Comparison of ENCODE assay signal across 21 cellular contexts in genomic region chr5:132692632-132692967, GRCh38. TPM values are rescaled to one million over a fixed set of nuclear protein-coding genes. Genes with fewer than 3 reads are reported as not detected.
"Had no signal": no experiment of that assay in that cellular context is flagged by ENCODE, and none has a peak within 500 bp of the region (broad histone marks: within the 10 kb centered on the region; RNA-seq: fewer than 3 reads in every experiment).

No MANE protein-coding gene starts in this region.

- H3K4me2 ChIP-seq: neural progenitor cell had no signal

- H3K36me3 ChIP-seq: colonic mucosa, prostate gland had no signal

- H3K9me3 ChIP-seq: colonic mucosa, heart right ventricle, left ventricle myocardium inferior, prostate gland had no signal

- H3K4me3 ChIP-seq: colonic mucosa, heart right ventricle, left ventricle myocardium inferior, neural progenitor cell, prostate gland had no signal

- DNase-seq: activated CD4-positive, alpha-beta memory T cell treated with anti-CD3 and anti-CD28 coated beads, Interleukin-2, amount 10 ng/mL, durations not matched to agents 7 days and 5 days; activated CD4-positive, alpha-beta T cell treated with anti-CD3 and anti-CD28 coated beads for 48 hours; activated CD4-positive, CD25-positive, alpha-beta regulatory T cell; activated CD8-positive, alpha-beta memory T cell treated with anti-CD3 and anti-CD28 coated beads, Interleukin-2, amount 50 U/mL, for 48 hours; anterior cingulate cortex; central memory CD4-positive, alpha-beta T cell; colonic mucosa; heart right ventricle; kidney glomerular epithelial cell; left ventricle myocardium inferior; mammary epithelial cell; naive B cell; right cardiac atrium; T-helper 9 cell had no signal

- H2AFZ ChIP-seq: neural progenitor cell had no signal

- ATAC-seq: heart right ventricle, right cardiac atrium had no signal

- H3K27ac ChIP-seq: colonic mucosa, heart right ventricle, left ventricle myocardium inferior, neural progenitor cell, prostate gland had no signal

- H3K9ac ChIP-seq: neural progenitor cell had no signal

- H3K4me1 ChIP-seq: colonic mucosa, left ventricle myocardium inferior, neural progenitor cell, prostate gland had no signal

- H3K27me3 ChIP-seq: colonic mucosa, heart right ventricle, neural progenitor cell had no signal

RNA-seq across cellular contexts. Expression of gene IL4, which starts 18.8 kb away (rescaled TPM):
- total RNA-seq: colonic mucosa, heart right ventricle, left ventricle myocardium inferior, mammary epithelial cell, mononuclear cell, osteoblast, prostate gland, right cardiac atrium, skeletal muscle tissue, temporal lobe had no signal
- polyA plus RNA-seq: esophagus, heart right ventricle, mammary epithelial cell, right cardiac atrium had no signal

RNA-seq across cellular contexts. Expression of gene IL13, which starts 34.6 kb away (rescaled TPM):
- total RNA-seq: colonic mucosa, left ventricle myocardium inferior, mammary epithelial cell, osteoblast, right cardiac atrium, skeletal muscle tissue, temporal lobe had no signal
- polyA plus RNA-seq: esophagus, mammary epithelial cell, right cardiac atrium had no signal

RNA-seq across cellular contexts. Expression of gene CCNI2, which starts 54.6 kb away (rescaled TPM):
- total RNA-seq: mammary epithelial cell, osteoblast, skeletal muscle tissue had no signal
